ENCODE assay signal across 18 cellular contexts in genomic region chr10:15678851-15679250, GRCh38. TPM values are rescaled to one million over a fixed set of nuclear protein-coding genes. Genes with fewer than 3 reads are reported as not detected.
DNase-seq lines count a peak whose midpoint lies in the region; ATAC-seq and TF ChIP-seq lines count a peak whose summit lies in the region.
"Had no signal": no experiment of that assay in that cellular context is flagged by ENCODE, and none has a peak within 500 bp of the region (broad histone marks: within the 10 kb centered on the region; RNA-seq: fewer than 3 reads in every experiment).

No MANE protein-coding gene starts in this region.

- H2BK120ac ChIP-seq in neuronal stem cell (ENCODE audit: low read depth, low read length), result no peak overlapping the region

- H3K36me3 Mint-ChIP-seq in effector memory CD8-positive, alpha-beta T cell (ENCODE audit: insufficient read depth), result no peaks in the 10 kb centered on the region
- H3K36me3 Mint-ChIP-seq: CD4-positive, alpha-beta memory T cell had no signal

- peaks cover 0 to 39% (median 4%) of the 10 kb centered on the region in 4 donors for H3K4me1 ChIP-seq in tibial artery
- no peaks in the 10 kb centered on the region for H3K4me1 ChIP-seq in neuronal stem cell (ENCODE audit: control insufficient read depth in 2 of 2, insufficient read depth in 1 of 2, low read depth in 1 of 2, low read length in 2 of 2)

- no CpG with 5 or more reads among the region's 3 CpGs for WGBS in neuronal stem cell (ENCODE audit: extremely low coverage in 2 of 2, insufficient read length in 2 of 2, insufficient replicate concordance in 1 of 2), 2 donors

- no peak overlapping the region for H4K8ac ChIP-seq in neuronal stem cell (ENCODE audit: low read depth, low read length)

- no peak overlapping the region for H3K4me3 Mint-ChIP-seq in effector memory CD8-positive, alpha-beta T cell
- H3K4me3 Mint-ChIP-seq: CD4-positive, alpha-beta memory T cell; GM23338; H9 had no signal

- H3K27ac Mint-ChIP-seq in effector memory CD8-positive, alpha-beta T cell, result no peak overlapping the region
- H3K27ac Mint-ChIP-seq: CD4-positive, alpha-beta memory T cell; GM23338; H9 had no signal

- no peak overlapping the region for H3K9ac ChIP-seq in neuronal stem cell (ENCODE audit: low read depth, low read length, poor library complexity)

- H3K27ac ChIP-seq in coronary artery (peak overlapping the region; percentile 28 to 69), tibial artery (peak overlapping the region; percentile 34), neuronal stem cell (replicated peaks; ENCODE audit: low read length) (no peak overlapping the region)

- no peak overlapping the region for H2AFZ ChIP-seq in neuronal stem cell (ENCODE audit: low read length)
- H2AFZ ChIP-seq: GM23338 had no signal

- no peak overlapping the region for H4K91ac ChIP-seq in neuronal stem cell (ENCODE audit: low read depth, low read length, poor library complexity)

- DNase-seq in coronary artery (ENCODE audit: low spot score) (no peak), dermis microvascular lymphatic vessel endothelial cell (ENCODE audit: low read depth in 2 of 2) (peak; percentile 57 to 80), fibroblast of gingiva (ENCODE audit: low read depth) (peak; percentile 1), tibial artery (no peak), NCI-H2029 treated with DMSO at 0.1 percent for 48 hours (lab: John Stamatoyannopoulos, UW) (no peak), neuronal stem cell (ENCODE audit: low spot score) (no peak)
- DNase-seq in effector memory CD8-positive, alpha-beta T cell, result no peak
- DNase-seq: C1 segment of cervical spinal cord; Calu3; CD4-positive, alpha-beta memory T cell; COR-L47; DMS53; DMS79 treated with DMSO at 0.1 percent for 48 hours; GF-D8; H9 had no signal

- no peak overlapping the region for H2AK5ac ChIP-seq in neuronal stem cell (ENCODE audit: low read depth, low read length)

- intact Hi-C loops in tibial artery (cut with DNase I; ENCODE audit: low total_unique reads), result no loop called here

- H3K36me3 ChIP-seq in tibial artery, result peaks cover 3 to 41% (median 20%) of the 10 kb centered on the region in 3 donors
- no peaks in the 10 kb centered on the region for H3K36me3 ChIP-seq in neuronal stem cell (replicated peaks in 1 of 2; ENCODE audit: control insufficient read depth in 2 of 2, insufficient read depth in 2 of 2, low read length in 2 of 2)

- no peak overlapping the region for H3K14ac ChIP-seq in neuronal stem cell (ENCODE audit: low read length)

- no peak overlapping the region for H2BK15ac ChIP-seq in neuronal stem cell (ENCODE audit: low read length)

- H3K9me3 Mint-ChIP-seq in effector memory CD8-positive, alpha-beta T cell, result peaks cover 0 to 1% of the 10 kb centered on the region in 2 donors
- H3K9me3 Mint-ChIP-seq: CD4-positive, alpha-beta memory T cell; GM23338; H9 had no signal

- H3K27me3 ChIP-seq in tibial artery, result no peaks in the 10 kb centered on the region
- no peaks in the 10 kb centered on the region for H3K27me3 ChIP-seq in neuronal stem cell (ENCODE audit: control insufficient read depth in 3 of 3, insufficient read depth in 3 of 3, low read depth in 1 of 3, low read length in 3 of 3)

- H3K18ac ChIP-seq in neuronal stem cell (ENCODE audit: low read length), result no peak overlapping the region

- H3K4me3 ChIP-seq in coronary artery (no peak overlapping the region), tibial artery (no peak overlapping the region), neuronal stem cell (ENCODE audit: low read length in 2 of 2) (no peak overlapping the region)
- H3K4me3 ChIP-seq: GM23338 had no signal

- H3K4me2 ChIP-seq in neuronal stem cell (ENCODE audit: insufficient read depth, low read length, poor library complexity, severe bottlenecking), result no peak overlapping the region
- H3K4me2 ChIP-seq: GM23338 had no signal

- no peak overlapping the region for H2BK5ac ChIP-seq in neuronal stem cell (ENCODE audit: low read length)

- TF ChIP-seq CTCF in coronary artery (IDR thresholded peaks at IDR 0.05), result no peak
- TF ChIP-seq CTCF in tibial artery (IDR thresholded peaks at IDR 0.05), result no peak

- no peak overlapping the region for H3K23ac ChIP-seq in neuronal stem cell (ENCODE audit: low read depth, low read length, poor library complexity)

- H3K9me3 ChIP-seq in tibial artery (no peaks in the 10 kb centered on the region), neuronal stem cell (replicated peaks in 1 of 2; ENCODE audit: control insufficient read depth in 2 of 2, insufficient read depth in 1 of 2, low read depth in 1 of 2, low read length in 2 of 2) (no peaks in the 10 kb centered on the region)

- no peaks in the 10 kb centered on the region for H3K79me1 ChIP-seq in neuronal stem cell (ENCODE audit: low read depth, low read length)

- no peaks in the 10 kb centered on the region for H3K4me1 Mint-ChIP-seq in effector memory CD8-positive, alpha-beta T cell (ENCODE audit: low read depth in 2 of 2)
- H3K4me1 Mint-ChIP-seq: CD4-positive, alpha-beta memory T cell had no signal

- no peak overlapping the region for H2BK12ac ChIP-seq in neuronal stem cell (ENCODE audit: low read length)

- H3K4ac ChIP-seq in neuronal stem cell (ENCODE audit: low read length), result no peak overlapping the region

- no peak for ATAC-seq in effector memory CD8-positive, alpha-beta T cell (replicated peaks)
- ATAC-seq: GM23338, HCT116 had no signal

- peaks cover 24 to 28% of the 10 kb centered on the region in 2 donors for H3K27me3 Mint-ChIP-seq in effector memory CD8-positive, alpha-beta T cell

RNA-seq across cellular contexts. Expression of gene ITGA8, which starts 40.9 kb away (rescaled TPM):
- 1.2 and 3.5 TPM in 2 replicates for total RNA-seq in dermis microvascular lymphatic vessel endothelial cell
- not detected for polyA plus RNA-seq in neuronal stem cell (2013, experiment 1 of 2)
- polyA plus RNA-seq in neuronal stem cell (2013, experiment 2 of 2), result not detected
- total RNA-seq: A673; Calu3; CD4-positive, alpha-beta memory T cell; GM23338; H9 had no signal
- polyA plus RNA-seq: CD4-positive, alpha-beta memory T cell; GM23338 had no signal

Comparison
In these comparisons a context has a peak if more than half of its experiments do, and no peak if none do; other contexts are left out.
1. DNase-seq: peak in dermis microvascular lymphatic vessel endothelial cell (2 of 2) and fibroblast of gingiva (single experiment); none in coronary artery (single experiment), tibial artery (0 of 2), NCI-H2029 treated with DMSO at 0.1 percent for 48 hours (single experiment), neuronal stem cell (single experiment) and effector memory CD8-positive, alpha-beta T cell (0 of 3).